ENCODE assay signal across 10 cellular contexts in the genomic region with DNA sequence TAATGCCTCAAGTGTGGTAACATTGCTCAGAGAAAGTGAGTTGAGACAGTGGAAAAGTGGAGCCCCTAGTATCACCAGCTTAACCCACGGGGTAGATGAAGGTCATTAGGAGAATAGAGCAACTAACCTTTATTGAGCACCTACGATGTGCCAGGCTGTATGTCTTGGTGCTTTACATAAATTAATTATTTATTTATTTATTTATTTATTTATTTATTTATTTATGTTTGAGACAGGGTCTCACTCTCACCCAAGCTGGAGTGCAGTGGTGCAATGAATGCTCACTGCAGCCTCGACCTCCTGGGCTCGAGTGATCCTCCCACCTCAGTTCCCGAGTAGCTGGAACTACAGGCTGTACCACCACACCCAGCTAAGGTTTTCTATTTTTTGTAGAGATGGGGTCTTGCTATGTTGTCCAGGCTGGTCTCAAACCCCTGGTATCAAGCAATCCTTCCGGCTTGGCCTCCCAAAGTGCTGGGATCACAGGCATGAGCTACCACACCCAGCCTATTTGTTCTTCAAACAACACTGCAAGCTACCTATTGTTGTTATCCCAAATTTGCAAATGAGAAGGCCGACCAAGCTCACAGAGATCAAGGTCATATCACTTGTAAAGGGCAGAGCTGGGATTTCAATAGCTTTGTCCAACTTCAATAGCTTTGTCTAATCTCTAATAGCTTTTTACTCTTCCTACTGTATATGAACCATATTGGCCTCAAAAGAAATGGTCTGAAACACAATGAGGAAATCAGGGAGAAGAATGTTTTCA.
"Had no signal": no experiment of that assay in that cellular context is flagged by ENCODE, and none has a peak within 500 bp of the region (broad histone marks: within the 10 kb centered on the region; RNA-seq: fewer than 3 reads in every experiment).

No MANE protein-coding gene starts in this region.

- H3K27ac Mint-ChIP-seq: GM23338 had no signal

- H3K4me3 Mint-ChIP-seq: GM23338, H9 had no signal

- FAIRE-seq: H1, H54, HTR-8/SVneo had no signal

- H2AFZ ChIP-seq: GM23338 had no signal

- H3K4me3 ChIP-seq: GM23338 had no signal

- H3K27ac ChIP-seq: KMS-11 had no signal

- ATAC-seq: GM23338, HCT116 had no signal

- H3K4me1 Mint-ChIP-seq: GM23338 had no signal

- DNase-seq: H9, IMR-90, Kasumi-1, KBM-7 had no signal

- H3K9ac ChIP-seq: KMS-11 had no signal

- H3K9me3 Mint-ChIP-seq: GM23338, H9 had no signal

- H3K4me2 ChIP-seq: GM23338, KMS-11 had no signal
